9 cellular contexts compared by ENCODE assay signal in the genomic region with DNA sequence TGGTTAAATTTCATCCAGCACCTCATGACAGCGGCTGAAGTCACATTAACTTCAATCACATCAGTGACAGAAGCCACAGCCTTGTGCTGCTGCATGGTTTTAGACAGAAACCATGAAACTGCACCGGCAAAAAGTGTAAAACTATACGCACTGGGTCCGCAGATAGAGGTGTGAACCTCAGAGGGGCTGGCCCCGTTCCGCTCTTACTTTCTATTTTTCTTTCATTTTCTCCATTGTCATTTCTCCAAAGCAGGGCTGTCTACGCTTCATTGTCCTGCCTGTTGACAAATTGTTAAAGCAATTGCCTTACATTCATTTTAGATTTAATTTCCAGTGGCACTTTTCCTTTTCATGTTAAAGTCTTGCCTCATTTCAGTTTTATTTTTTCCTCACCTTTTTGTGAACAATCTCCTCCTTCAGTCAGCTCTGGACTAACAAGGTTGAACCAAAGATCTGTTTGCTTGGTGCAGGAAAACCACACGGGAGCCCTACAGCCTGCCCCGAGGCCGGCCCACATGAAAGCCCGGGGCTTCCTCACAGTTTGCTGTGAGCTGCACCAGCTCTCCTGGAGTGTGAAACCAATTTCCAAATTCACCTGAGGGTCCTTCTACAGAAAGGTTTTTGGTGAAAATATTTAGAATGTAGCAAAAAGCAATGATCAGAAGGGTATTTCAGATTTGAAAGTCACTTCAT.
DNase-seq lines count a peak whose midpoint lies in the region; ATAC-seq and TF ChIP-seq lines count a peak whose summit lies in the region.
"Had no signal": no experiment of that assay in that cellular context is flagged by ENCODE, and none has a peak within 500 bp of the region (broad histone marks: within the 10 kb centered on the region; RNA-seq: fewer than 3 reads in every experiment).

No MANE protein-coding gene starts in this region.

- peak; percentile 88 to 89 for ATAC-seq in activated CD4-positive, CD25-positive, alpha-beta regulatory T cell treated with anti-CD3 and anti-CD28 coated beads, Interleukin-2, amount 50 U/mL, for 24 hours
- peak; percentile 77 for ATAC-seq in HG02759 (IDR thresholded peaks at IDR 0.05; ENCODE audit: unreplicated experiment)

- no peaks in the 10 kb centered on the region for H3K36me3 ChIP-seq in ascending aorta
- H3K36me3 ChIP-seq: colonic mucosa had no signal

- no peak overlapping the region for H3K27ac ChIP-seq in ascending aorta
- H3K27ac ChIP-seq: colonic mucosa had no signal

- H3K9me3 ChIP-seq in ascending aorta = no peaks in the 10 kb centered on the region
- H3K9me3 ChIP-seq: colonic mucosa had no signal

- peaks cover 16% of the 10 kb centered on the region for H3K4me1 Mint-ChIP-seq in T-helper 1 cell treated with Interleukin-12 subunit alpha and Interleukin-12 subunit beta and Interleukin-4 antibody, amounts not matched to agents 30 μg/mL and 1 μg/mL, for 36 hours (ENCODE audit: low read depth)

- intact Hi-C loops in ascending aorta (cut with DNase I) = no loop called here

- no peak overlapping the region for H3K4me3 ChIP-seq in ascending aorta
- H3K4me3 ChIP-seq: colonic mucosa had no signal

- peak overlapping the region; percentile 53 for H3K27ac Mint-ChIP-seq in T-helper 1 cell treated with Interleukin-12 subunit alpha and Interleukin-12 subunit beta and Interleukin-4 antibody, amounts not matched to agents 30 μg/mL and 1 μg/mL, for 36 hours

- no peak for TF ChIP-seq CTCF in ascending aorta (IDR thresholded peaks at IDR 0.05)

- DNase-seq in activated CD4-positive, CD25-positive, alpha-beta regulatory T cell (lab: John Stamatoyannopoulos, UW) = no peak
- DNase-seq in stimulated activated CD4-positive, alpha-beta T cell treated with anti-CD3 and anti-CD28 coated beads, TNF-alpha, amount 100 ng/mL, for 24 hours (ENCODE audit: low read depth in 3 of 3) = peak; percentile 19 to 44 (median 21)
- no peak for DNase-seq in effector CD4-positive, alpha-beta T cell
- DNase-seq in AML-193 (lab: John Stamatoyannopoulos, UW) (no peak), ascending aorta (ENCODE audit: low spot score in 2 of 2) (no peak)
- DNase-seq: colonic mucosa had no signal

- no peaks in the 10 kb centered on the region for H3K36me3 Mint-ChIP-seq in T-helper 1 cell treated with Interleukin-12 subunit alpha and Interleukin-12 subunit beta and Interleukin-4 antibody, amounts not matched to agents 30 μg/mL and 1 μg/mL, for 36 hours (ENCODE audit: low read depth)

- H3K4me3 Mint-ChIP-seq in T-helper 1 cell treated with Interleukin-12 subunit alpha and Interleukin-12 subunit beta and Interleukin-4 antibody, amounts not matched to agents 30 μg/mL and 1 μg/mL, for 36 hours = peak overlapping the region; percentile 49

- no peaks in the 10 kb centered on the region for H3K27me3 ChIP-seq in ascending aorta
- H3K27me3 ChIP-seq: colonic mucosa had no signal

- peaks cover 53% of the 10 kb centered on the region for H3K27me3 Mint-ChIP-seq in T-helper 1 cell treated with Interleukin-12 subunit alpha and Interleukin-12 subunit beta and Interleukin-4 antibody, amounts not matched to agents 30 μg/mL and 1 μg/mL, for 36 hours (ENCODE audit: low read depth)

- no peaks in the 10 kb centered on the region for H3K9me3 Mint-ChIP-seq in T-helper 1 cell treated with Interleukin-12 subunit alpha and Interleukin-12 subunit beta and Interleukin-4 antibody, amounts not matched to agents 30 μg/mL and 1 μg/mL, for 36 hours

- H3K4me1 ChIP-seq in ascending aorta = no peaks in the 10 kb centered on the region
- H3K4me1 ChIP-seq: colonic mucosa had no signal

Comparison
In these comparisons a context has a peak if more than half of its experiments do, and no peak if none do; other contexts are left out.
1. DNase-seq: peak in stimulated activated CD4-positive, alpha-beta T cell treated with anti-CD3 and anti-CD28 coated beads, TNF-alpha, amount 100 ng/mL, for 24 hours (3 of 3); none in activated CD4-positive, CD25-positive, alpha-beta regulatory T cell (0 of 4), effector CD4-positive, alpha-beta T cell (single experiment), AML-193 (0 of 2) and ascending aorta (0 of 2).